ENCODE assay signal across 8 cellular contexts in genomic region chr2:218322756-218323525, GRCh38. TPM values are rescaled to one million over a fixed set of nuclear protein-coding genes. Genes with fewer than 3 reads are reported as not detected.
DNase-seq lines count a peak whose midpoint lies in the region; ATAC-seq, FAIRE-seq and TF ChIP-seq lines count a peak whose summit lies in the region.

No MANE protein-coding gene starts in this region.

- H3K27me3 ChIP-seq in H7 (ENCODE audit: control insufficient read depth, insufficient read depth, low read length) (no peaks in the 10 kb centered on the region), Loucy (ENCODE audit: insufficient read depth, low read length, poor library complexity, severe bottlenecking) (no peaks in the 10 kb centered on the region), adipocyte (replicated peaks; ENCODE audit: control insufficient read depth, insufficient read depth, low read length) (peaks cover 6% of the 10 kb centered on the region), heart left ventricle (no peaks in the 10 kb centered on the region)

- peak overlapping the region; percentile 80 for H3K4me2 ChIP-seq in Loucy (ENCODE audit: low read depth, low read length, poor library complexity, severe bottlenecking)

- H3K9ac ChIP-seq in Loucy (ENCODE audit: low read depth, low read length, poor library complexity, severe bottlenecking), result peak overlapping the region; percentile 48
- peak overlapping the region; percentile 37 for H3K9ac ChIP-seq in SK-N-MC (ENCODE audit: insufficient read length)
- peak overlapping the region; percentile 60 for H3K9ac ChIP-seq in adipocyte (ENCODE audit: low read length)

- H3K27ac ChIP-seq in SK-N-MC (peak overlapping the region; percentile 42; the same call in 1 of the 2 replicates), heart left ventricle (peak overlapping the region in 11 of 12 donors; percentile 64 to 88 (median 81))

- peak; percentile 52 to 91 (median 82) for ATAC-seq in heart left ventricle

- H3K36me3 ChIP-seq in H7 (replicated peaks; ENCODE audit: control insufficient read depth, insufficient read depth, low read length) (no peaks in the 10 kb centered on the region; the same call in 1 of the 2 replicates), Loucy (ENCODE audit: insufficient read depth, low read length) (no peaks in the 10 kb centered on the region), SK-N-MC (ENCODE audit: insufficient read depth, low read length) (no peaks in the 10 kb centered on the region), adipocyte (ENCODE audit: control insufficient read depth, insufficient read depth, low read length, severe bottlenecking) (no peaks in the 10 kb centered on the region), heart left ventricle (no peaks in the 10 kb centered on the region)

- DNase-seq in ELR (ENCODE audit: low read depth), result peak; percentile 72
- DNase-seq in H7, result peak; percentile 100
- DNase-seq in SK-N-MC (ENCODE audit: low read depth, low spot score), result no peak
- peak; percentile 86 for DNase-seq in adipocyte (ENCODE audit: low read depth)
- DNase-seq in heart left ventricle, result peak; percentile 75 to 88 (median 77)
- DNase-seq in pons (ENCODE audit: low spot score), result peak; percentile 59
- DNase-seq in urothelium cell line (ENCODE audit: low spot score), result peak; percentile 93

- 0 to 1% (median 0%) methylated on average over 31 to 69 of the region's 69 CpGs for WGBS in heart left ventricle, 4 donors

- no peaks in the 10 kb centered on the region for H4K20me1 ChIP-seq in Loucy (ENCODE audit: insufficient read depth, low read length, poor library complexity, severe bottlenecking)

- H3K4me1 ChIP-seq in Loucy (ENCODE audit: insufficient read depth, low read length, poor library complexity, severe bottlenecking) (peaks cover 18% of the 10 kb centered on the region), adipocyte (ENCODE audit: control insufficient read depth, insufficient read depth, low read length) (peaks cover 17% of the 10 kb centered on the region), heart left ventricle (peaks cover 3 to 69% (median 21%) of the 10 kb centered on the region in 12 donors)

- intact Hi-C loops in heart left ventricle (cut with DNase I), result loop anchor here in 1 of 10 donors (5.0 kb wide), 1 partner anchor 44 kb away; no protein-coding TSS in a partner anchor

- no peak for TF ChIP-seq CTCF in Loucy (conservative IDR thresholded peaks at IDR 0.05; ENCODE audit: low read length)
- TF ChIP-seq CTCF in heart left ventricle (IDR thresholded peaks at IDR 0.05), result no peak

- no peaks in the 10 kb centered on the region for H3K9me3 ChIP-seq in Loucy (ENCODE audit: insufficient read depth, low read depth, low read length)
- no peaks in the 10 kb centered on the region for H3K9me3 ChIP-seq in SK-N-MC (ENCODE audit: low read depth, low read length)
- H3K9me3 ChIP-seq in adipocyte (ENCODE audit: control insufficient read depth, low read length), result no peaks in the 10 kb centered on the region
- H3K9me3 ChIP-seq in heart left ventricle, result no peaks in the 10 kb centered on the region

- peak overlapping the region; percentile 79 for H2AFZ ChIP-seq in Loucy (ENCODE audit: low read length)

- peak overlapping the region; percentile 61 for H3K4me3 ChIP-seq in H7 (ENCODE audit: insufficient read depth, low read depth, low read length)
- H3K4me3 ChIP-seq in Loucy (ENCODE audit: low read length, poor library complexity, severe bottlenecking), result peak overlapping the region; percentile 71
- H3K4me3 ChIP-seq in SK-N-MC, result peak overlapping the region; percentile 83
- peak overlapping the region; percentile 78 for H3K4me3 ChIP-seq in adipocyte (ENCODE audit: low read length)
- peak overlapping the region; percentile 62 to 89 (median 84) for H3K4me3 ChIP-seq in heart left ventricle

- FAIRE-seq in urothelium cell line (lab: Jason Lieb, UNC), result no peak

- H3F3A ChIP-seq in Loucy (ENCODE audit: low read depth), result no peaks in the 10 kb centered on the region

- peak in 1 of 2 donors; percentile 55 for TF ChIP-seq POLR2A in heart left ventricle (IDR thresholded peaks at IDR 0.05)

- no peaks in the 10 kb centered on the region for H3K79me2 ChIP-seq in Loucy (ENCODE audit: insufficient read depth, low read length)

- H3K9me2 ChIP-seq in Loucy (replicated peaks; ENCODE audit: low read depth, low read length), result no peaks in the 10 kb centered on the region

RNA-seq across cellular contexts. Expression of gene TMBIM1, which starts 30.6 kb away (rescaled TPM):
- total RNA-seq in H7 (2014; rRNA removed; shearing (Covaris generic)), result 34.1 and 35.6 TPM in 2 replicates
- 100 to 1,000 TPM in 7 of 9 donors, 10 to 100 TPM in 2; 89.1 to 173 (median 126) TPM for total RNA-seq in heart left ventricle
- polyA plus RNA-seq in heart left ventricle, result 100 to 1,000 TPM in 1 of 2 donors, 10 to 100 TPM in 1; 41.8 to 208 TPM

RNA-seq across cellular contexts. Expression of gene CATIP, which starts 33.7 kb away (rescaled TPM):
- 0.76 TPM in 1 of 2 replicates, not detected in the other for total RNA-seq in H7 (2014; rRNA removed; shearing (Covaris generic))
- under 1 TPM in 1 of 9 donors, not detected in 8; 0.18 TPM for total RNA-seq in heart left ventricle
- under 1 TPM in 1 of 2 donors, not detected in 1; 0.07 TPM for polyA plus RNA-seq in heart left ventricle

RNA-seq across cellular contexts. Expression of gene PNKD, which starts 52.6 kb away (rescaled TPM):
- 46.5 and 61.3 TPM in 2 replicates for total RNA-seq in H7 (2014; rRNA removed; shearing (Covaris generic))
- 10 to 100 TPM; 53.8 to 78.7 (median 72.5) TPM for total RNA-seq in heart left ventricle
- 100 to 1,000 TPM in 1 of 2 donors, 10 to 100 TPM in 1; 54.6 to 146 TPM for polyA plus RNA-seq in heart left ventricle

RNA-seq across cellular contexts. Expression of gene AAMP, which starts 53.0 kb away (rescaled TPM):
- total RNA-seq in H7 (2014; rRNA removed; shearing (Covaris generic)), result 139 and 141 TPM in 2 replicates
- 100 to 1,000 TPM in 2 of 9 donors, 10 to 100 TPM in 7; 51.6 to 127 (median 58.0) TPM for total RNA-seq in heart left ventricle
- polyA plus RNA-seq in heart left ventricle, result 100 to 1,000 TPM in 1 of 2 donors, 10 to 100 TPM in 1; 58.6 to 150 TPM

RNA-seq across cellular contexts. Expression of gene SLC11A1, which starts 59.1 kb away (rescaled TPM):
- not detected in 2 replicates for total RNA-seq in H7 (2014; rRNA removed; shearing (Covaris generic))
- total RNA-seq in heart left ventricle, result 10 to 100 TPM in 2 of 9 donors, 1 to 10 TPM in 6, under 1 TPM in 1; 0.96 to 31.0 (median 4.3) TPM
- polyA plus RNA-seq in heart left ventricle, result 1 to 10 TPM; 4.5 to 8.9 TPM
